In genomic region chr6:13711726-13712484, GRCh38 we compare ENCODE assay signal across 8 cellular contexts. TPM values are rescaled to one million over a fixed set of nuclear protein-coding genes. Genes with fewer than 3 reads are reported as not detected.
A peak's percentile ranks its signal among the peaks of the same experiment; 100 is the strongest.
DNase-seq lines count a peak whose midpoint lies in the region; ATAC-seq, FAIRE-seq and TF ChIP-seq lines count a peak whose summit lies in the region.

TSS of gene RANBP9 (minus strand) at chr6:13711835. CDS start at chr6:13711505, 330 bp downstream.

- H3K4me3 ChIP-seq in BJ (ENCODE audit: low read depth, low read length), result peak within 1 kb of the TSS; percentile 71

- DNase-seq in BJ (ENCODE audit: low read depth) (peak; percentile 54), GM19239 (ENCODE audit: insufficient read length, low spot score) (peak; percentile 91), NCI-H524 (lab: John Stamatoyannopoulos, UW) (peak; percentile 86 to 87), cortex of kidney (lab: John Stamatoyannopoulos, UW) (peak; percentile 49), left lobe of liver (ENCODE audit: low spot score) (peak; percentile 92)
- peak; percentile 88 for DNase-seq in activated CD4-positive, alpha-beta T cell treated with anti-CD3 and anti-CD28 coated beads, Interleukin-2, amount 10 ng/mL, durations not matched to agents 7 days and 5 days
- DNase-seq in stimulated activated CD4-positive, alpha-beta T cell treated with anti-CD3 and anti-CD28 coated beads, Interleukin-2, amount 100 ng/mL, for 4 hours (ENCODE audit: low read depth), result peak; percentile 78

- ATAC-seq in HG03442 (IDR thresholded peaks at IDR 0.05; ENCODE audit: unreplicated experiment) (peak; percentile 71), left lobe of liver (peak; percentile 86)

- peak; percentile 91 for FAIRE-seq in GM19239 (lab: Jason Lieb, UNC)

- H3K27me3 ChIP-seq in BJ (ENCODE audit: control insufficient read depth, insufficient read depth, low read length), result no peaks in the 10 kb centered on the region

- peaks cover 49% of the 10 kb centered on the region for H3K4me1 Mint-ChIP-seq in activated CD4-positive, alpha-beta T cell treated with anti-CD3 and anti-CD28 coated beads, Interleukin-2, amount 10 ng/mL, durations not matched to agents 7 days and 5 days

- TF ChIP-seq CTCF in BJ (IDR thresholded peaks at IDR 0.05; ENCODE audit: insufficient read depth, low read depth, low read length), result no peak

- peaks cover 20% of the 10 kb centered on the region for H3K36me3 Mint-ChIP-seq in activated CD4-positive, alpha-beta T cell treated with anti-CD3 and anti-CD28 coated beads, Interleukin-2, amount 10 ng/mL, durations not matched to agents 7 days and 5 days (ENCODE audit: low read depth)

- H3K4me3 Mint-ChIP-seq in activated CD4-positive, alpha-beta T cell treated with anti-CD3 and anti-CD28 coated beads, Interleukin-2, amount 10 ng/mL, durations not matched to agents 7 days and 5 days, result peak within 1 kb of the TSS; percentile 95

- H3K36me3 ChIP-seq in BJ (ENCODE audit: control insufficient read depth, insufficient read depth, low read length), result no peaks in the 10 kb centered on the region

- H3K27ac Mint-ChIP-seq in activated CD4-positive, alpha-beta T cell treated with anti-CD3 and anti-CD28 coated beads, Interleukin-2, amount 10 ng/mL, durations not matched to agents 7 days and 5 days, result peak within 1 kb of the TSS; percentile 98

- CTCF ChIA-PET in BJ (lab: Yijun Ruan, JAX), result no interaction called here
- CTCF ChIA-PET in activated CD4-positive, alpha-beta T cell treated with anti-CD3 and anti-CD28 coated beads, Interleukin-2, amount 10 ng/mL, durations not matched to agents 7 days and 5 days (lab: Charles Lee), result interaction anchor here (0.6 to 1.6 kb wide), 5 partner anchors 11 to 382 kb away, joined by 3 to 5 read pairs (median 3); partner anchors contain the start of gene NOL7

- H3K9me3 Mint-ChIP-seq in activated CD4-positive, alpha-beta T cell treated with anti-CD3 and anti-CD28 coated beads, Interleukin-2, amount 10 ng/mL, durations not matched to agents 7 days and 5 days, result peaks cover 8% of the 10 kb centered on the region

- H3K27me3 Mint-ChIP-seq in activated CD4-positive, alpha-beta T cell treated with anti-CD3 and anti-CD28 coated beads, Interleukin-2, amount 10 ng/mL, durations not matched to agents 7 days and 5 days, result no peaks in the 10 kb centered on the region

- POLR2A ChIA-PET in BJ (lab: Charles Lee), result no interaction called here
- POLR2A ChIA-PET in activated CD4-positive, alpha-beta T cell treated with anti-CD3 and anti-CD28 coated beads, Interleukin-2, amount 10 ng/mL, durations not matched to agents 7 days and 5 days (lab: Charles Lee), result no interaction called here

RNA-seq across cellular contexts. Expression of gene RANBP9, which starts in this region (rescaled TPM):
- polyA plus RNA-seq in BJ (2011; rRNA removed), result 14.4 and 23.4 TPM in 2 replicates
- polyA minus RNA-seq in BJ (2011; rRNA and poly(A)+ RNA removed), result 12.9 and 19.1 TPM in 2 replicates
- 10 to 100 TPM; 51.1 to 56.1 TPM for total RNA-seq in activated CD4-positive, alpha-beta T cell treated with anti-CD3 and anti-CD28 coated beads, Interleukin-2, amount 10 ng/mL, durations not matched to agents 7 days and 5 days
- total RNA-seq in left lobe of liver, result 15.5 TPM

Comparison
In these comparisons a context has a peak if more than half of its experiments do, and no peak if none do; other contexts are left out.
1. Peak in every context shown above with its lines: DNase-seq, ATAC-seq and H3K4me3 ChIP-seq.